Comparison of ENCODE assay signal across 11 cellular contexts in genomic region chr7:18667466-18667865, GRCh38.
DNase-seq lines count a peak whose midpoint lies in the region; TF ChIP-seq lines count a peak whose summit lies in the region.
"Had no signal": no experiment of that assay in that cellular context is flagged by ENCODE, and none has a peak within 500 bp of the region (broad histone marks: within the 10 kb centered on the region; RNA-seq: fewer than 3 reads in every experiment).

No MANE protein-coding gene starts in this region.

- POLR2A ChIA-PET in BJ (lab: Charles Lee), result no interaction called here

- H3K27ac ChIP-seq in liver (ENCODE audit: low read depth in 1 of 2, low read length in 2 of 2) (no peak overlapping the region), esophagus muscularis mucosa (replicated peaks in 1 of 4) (peak overlapping the region in 1 of 4 donors; percentile 8), substantia nigra (ENCODE audit: low read depth, low read length, poor library complexity, severe bottlenecking) (no peak overlapping the region)
- H3K27ac ChIP-seq: esophagus squamous epithelium, ovary had no signal

- TF ChIP-seq RAD21 in liver (IDR thresholded peaks at IDR 0.05), result no peak

- no peak for TF ChIP-seq POLR2A in esophagus muscularis mucosa (IDR thresholded peaks at IDR 0.05; ENCODE audit: low read depth)

- no peak overlapping the region for H3K9ac ChIP-seq in liver (ENCODE audit: low read depth in 1 of 2, low read length in 2 of 2)

- 66% methylated on average over 1 of the region's 1 CpG for WGBS in liver
- WGBS in esophagus muscularis mucosa, result 65% methylated on average over 1 of the region's 1 CpG

- H3K4me1 Mint-ChIP-seq in chondrocyte (ENCODE audit: low read depth), result peaks cover 14% of the 10 kb centered on the region

- H3K27me3 ChIP-seq in BJ (ENCODE audit: control insufficient read depth, insufficient read depth, low read length), result no peaks in the 10 kb centered on the region
- no peaks in the 10 kb centered on the region for H3K27me3 ChIP-seq in liver (ENCODE audit: control insufficient read depth in 4 of 4, insufficient read depth in 4 of 4, low read length in 3 of 4)
- H3K27me3 ChIP-seq in esophagus muscularis mucosa, result no peaks in the 10 kb centered on the region
- H3K27me3 ChIP-seq: esophagus squamous epithelium, ovary had no signal

- H3K9me3 Mint-ChIP-seq in chondrocyte (ENCODE audit: low read depth), result no peaks in the 10 kb centered on the region

- H3K9me3 ChIP-seq in liver (ENCODE audit: control insufficient read depth in 4 of 4, low read length in 3 of 4), result no peaks in the 10 kb centered on the region
- H3K9me3 ChIP-seq in esophagus muscularis mucosa, result no peaks in the 10 kb centered on the region
- H3K9me3 ChIP-seq: Caco-2, esophagus squamous epithelium, ovary had no signal

- no peak overlapping the region for H3K4me3 Mint-ChIP-seq in chondrocyte (ENCODE audit: unreplicated experiment)

- DNase-seq in BJ (ENCODE audit: low read depth) (peak; percentile 29), LHCN-M2 (ENCODE audit: low read depth) (peak; percentile 86), chondrocyte (ENCODE audit: low spot score) (no peak), NCI-H187 (lab: John Stamatoyannopoulos, UW) (no peak), esophagus muscularis mucosa (ENCODE audit: extremely low spot score) (no peak), NCI-H1092 treated with DMSO at 0.1 percent for 48 hours (lab: John Stamatoyannopoulos, UW) (no peak), substantia nigra (lab: John Stamatoyannopoulos, UW) (no peak)
- DNase-seq: Caco-2, esophagus squamous epithelium, ovary had no signal

- H3K4me1 ChIP-seq in liver (ENCODE audit: control insufficient read depth in 4 of 4, insufficient read depth in 4 of 4, low read length in 3 of 4) (no peaks in the 10 kb centered on the region), esophagus muscularis mucosa (peaks cover 0 to 21% (median 2%) of the 10 kb centered on the region in 4 donors)
- H3K4me1 ChIP-seq: Caco-2, esophagus squamous epithelium had no signal

- TF ChIP-seq EP300 in esophagus muscularis mucosa (IDR thresholded peaks at IDR 0.05), result no peak

- no peaks in the 10 kb centered on the region for H3K36me3 Mint-ChIP-seq in chondrocyte (ENCODE audit: low read depth)

- H3K36me3 ChIP-seq in BJ (ENCODE audit: control insufficient read depth, insufficient read depth, low read length) (no peaks in the 10 kb centered on the region), liver (ENCODE audit: control insufficient read depth in 4 of 4, insufficient read depth in 3 of 4, low read depth in 1 of 4, low read length in 3 of 4) (no peaks in the 10 kb centered on the region), esophagus muscularis mucosa (no peaks in the 10 kb centered on the region)
- H3K36me3 ChIP-seq: esophagus squamous epithelium, ovary had no signal

- H3K27me3 Mint-ChIP-seq in chondrocyte (ENCODE audit: low read depth), result no peaks in the 10 kb centered on the region

- no peak for TF ChIP-seq CTCF in BJ (IDR thresholded peaks at IDR 0.05; ENCODE audit: insufficient read depth, low read depth, low read length)
- TF ChIP-seq CTCF in chondrocyte (IDR thresholded peaks at IDR 0.05), result no peak
- TF ChIP-seq CTCF in liver (IDR thresholded peaks at IDR 0.05; ENCODE audit: low read depth, low read length, missing input control), result no peak
- no peak for TF ChIP-seq CTCF in esophagus muscularis mucosa (IDR thresholded peaks at IDR 0.05)

- CTCF ChIA-PET in BJ (lab: Yijun Ruan, JAX), result interaction anchor here (1.0 to 2.0 kb wide), 2 partner anchors 8 to 25 kb away, joined by 3 to 4 read pairs; no protein-coding TSS in a partner anchor

- H3K4me3 ChIP-seq in BJ (ENCODE audit: low read depth, low read length) (no peak overlapping the region), liver (ENCODE audit: low read depth in 1 of 3, low read length in 3 of 3) (no peak overlapping the region), esophagus muscularis mucosa (no peak overlapping the region)
- H3K4me3 ChIP-seq: esophagus squamous epithelium, ovary had no signal

- peak overlapping the region; percentile 9 for H3K27ac Mint-ChIP-seq in chondrocyte (ENCODE audit: unreplicated experiment)

- intact Hi-C loops in esophagus muscularis mucosa (cut with DNase I), result loop anchor here (5.0 kb wide), 1 partner anchor 315 kb away; no protein-coding TSS in a partner anchor

TF ChIP-seq in liver, 16 proteins besides CTCF, POLR2A, EP300 and RAD21:
- TF ChIP-seq SP1 (IDR thresholded peaks at IDR 0.05) (no peak), RXRA (IDR thresholded peaks at IDR 0.05) (no peak), GABPA (IDR thresholded peaks at IDR 0.05 in 1 of 2, conservative IDR thresholded peaks at IDR 0.05 in 1 of 2) (peak; percentile 38 to 41), JUND (IDR thresholded peaks at IDR 0.05) (peak; percentile 47 to 61), REST (IDR thresholded peaks at IDR 0.05) (no peak), TAF1 (conservative IDR thresholded peaks at IDR 0.05) (no peak)

Comparison
In these comparisons a context has a peak if more than half of its experiments do, and no peak if none do; other contexts are left out.
1. DNase-seq: peak in BJ (single experiment) and LHCN-M2 (single experiment); none in chondrocyte (single experiment), NCI-H187 (0 of 2), esophagus muscularis mucosa (single experiment), NCI-H1092 treated with DMSO at 0.1 percent for 48 hours (single experiment) and substantia nigra (0 of 49).